ENCODE assay signal across 13 cellular contexts in the genomic region with DNA sequence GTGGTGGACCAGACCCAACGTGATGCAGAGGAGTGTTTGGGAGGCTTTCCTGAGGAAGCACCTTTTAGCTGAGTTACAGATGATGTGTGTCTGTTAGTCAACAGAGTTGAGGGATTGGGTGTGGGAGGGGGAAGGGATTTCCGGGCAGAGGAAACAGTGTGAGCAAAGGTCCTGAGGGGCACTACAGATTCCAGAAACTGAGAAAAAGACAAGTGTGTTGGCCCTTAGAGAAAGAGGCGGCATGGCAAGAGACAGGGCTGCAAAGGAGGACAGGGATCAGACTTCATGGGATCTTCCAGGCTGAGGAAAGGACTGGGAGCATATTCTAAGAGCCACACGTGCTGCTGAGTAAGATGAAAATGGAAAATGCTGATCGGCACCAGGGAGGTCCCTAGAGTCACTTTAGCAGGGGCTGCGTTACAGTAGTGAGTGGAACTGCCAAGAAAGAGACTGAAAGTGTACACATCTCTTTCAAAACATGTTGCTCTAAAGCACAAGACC. TPM values are rescaled to one million over a fixed set of nuclear protein-coding genes. Genes with fewer than 3 reads are reported as not detected.
A peak's percentile ranks its signal among the peaks of the same experiment; 100 is the strongest.
DNase-seq lines count a peak whose midpoint lies in the region; ATAC-seq and TF ChIP-seq lines count a peak whose summit lies in the region.
"Had no signal": no experiment of that assay in that cellular context is flagged by ENCODE, and none has a peak within 500 bp of the region (broad histone marks: within the 10 kb centered on the region; RNA-seq: fewer than 3 reads in every experiment).

No MANE protein-coding gene starts in this region.

- no peak for TF ChIP-seq CTCF in GM23338 (conservative IDR thresholded peaks at IDR 0.05; ENCODE audit: low read depth in 2 of 2)
- no peak for TF ChIP-seq CTCF in OCI-LY7 (conservative IDR thresholded peaks at IDR 0.05; ENCODE audit: low read length)
- no peak for TF ChIP-seq CTCF in fibroblast of mammary gland (conservative IDR thresholded peaks at IDR 0.05; ENCODE audit: control insufficient read depth, insufficient read depth, low read depth, low read length)
- TF ChIP-seq CTCF in osteoblast (IDR thresholded peaks at IDR 0.05; ENCODE audit: extremely low read depth, low read depth, low read length), result no peak

- DNase-seq in GM23338 (ENCODE audit: low spot score), result no peak
- no peak for DNase-seq in OCI-LY7 (ENCODE audit: low spot score)
- DNase-seq in fibroblast of mammary gland (ENCODE audit: low read depth), result peak; percentile 56
- peak; percentile 66 for DNase-seq in osteoblast (ENCODE audit: insufficient read length, low spot score, missing footprints)
- DNase-seq in HT-29 (ENCODE audit: low spot score), result no peak
- no peak for DNase-seq in germinal center (ENCODE audit: low spot score)
- DNase-seq: activated CD4-positive, CD25-positive, alpha-beta regulatory T cell treated with anti-CD3 and anti-CD28 coated beads, Interleukin-2, amount 50 U/mL, for 72 hours; stimulated activated CD4-positive, alpha-beta T cell treated with anti-CD3 and anti-CD28 coated beads, Interleukin-1b, Interleukin-23, amount 100 ng/mL, for 48 hours had no signal

- H2AFZ ChIP-seq in GM23338 (peak overlapping the region; percentile 90), OCI-LY7 (ENCODE audit: low read length) (peak overlapping the region; percentile 55; the same call in 1 of the 2 replicates), osteoblast (ENCODE audit: low read length) (peak overlapping the region; percentile 48)

- no peaks in the 10 kb centered on the region for H3K36me3 Mint-ChIP-seq in GM23338 (ENCODE audit: low read depth)
- H3K36me3 Mint-ChIP-seq: activated naive CD4-positive, alpha-beta T cell treated with anti-CD3 and anti-CD28 coated beads, Interleukin-2, amount 50 U/mL, for 24 hours had no signal

- intact Hi-C loops in OCI-LY7 (cut with micrococcal nuclease; ENCODE audit: unreplicated experiment), result no loop called here

- H3K4me3 ChIP-seq in GM23338 (no peak overlapping the region), OCI-LY7 (ENCODE audit: low read depth, low read length, poor library complexity, severe bottlenecking) (no peak overlapping the region), fibroblast of mammary gland (ENCODE audit: control insufficient read depth, low read depth, low read length) (no peak overlapping the region), osteoblast (ENCODE audit: insufficient read depth, low read length) (no peak overlapping the region)

- ATAC-seq in GM23338 (no peak), HG03159 (IDR thresholded peaks at IDR 0.05; ENCODE audit: unreplicated experiment) (no peak), GM21447 (IDR thresholded peaks at IDR 0.05; ENCODE audit: unreplicated experiment) (no peak)

- peaks cover 3% of the 10 kb centered on the region for H3K27me3 Mint-ChIP-seq in GM23338 (ENCODE audit: insufficient read depth, low read depth, poor library complexity)
- H3K27me3 Mint-ChIP-seq: activated naive CD4-positive, alpha-beta T cell treated with anti-CD3 and anti-CD28 coated beads, Interleukin-2, amount 50 U/mL, for 24 hours had no signal

- no peak overlapping the region for H3K27ac Mint-ChIP-seq in GM23338
- H3K27ac Mint-ChIP-seq: activated naive CD4-positive, alpha-beta T cell treated with anti-CD3 and anti-CD28 coated beads, Interleukin-2, amount 50 U/mL, for 24 hours had no signal

- CTCF ChIA-PET in OCI-LY7 (lab: Charles Lee; ENCODE audit: unreplicated experiment), result no interaction called here

- H3K79me2 ChIP-seq in GM23338 (replicated peaks; ENCODE audit: insufficient read depth) (no peaks in the 10 kb centered on the region), OCI-LY7 (ENCODE audit: insufficient read depth, low read depth, low read length) (no peaks in the 10 kb centered on the region), osteoblast (ENCODE audit: insufficient read depth, low read length) (no peaks in the 10 kb centered on the region)

- BruUV-seq in OCI-LY7 (replicated peaks; lab: Mats Ljungman, UMichigan), result no TSS peak

- no peaks in the 10 kb centered on the region; the same call in 2 of the 3 replicates for H3K4me1 Mint-ChIP-seq in GM23338

- H3K9me3 Mint-ChIP-seq in GM23338, result no peaks in the 10 kb centered on the region
- H3K9me3 Mint-ChIP-seq: activated naive CD4-positive, alpha-beta T cell treated with anti-CD3 and anti-CD28 coated beads, Interleukin-2, amount 50 U/mL, for 24 hours; neural crest cell had no signal

- H3K9me3 ChIP-seq in OCI-LY7 (ENCODE audit: low read length), result no peaks in the 10 kb centered on the region
- no peaks in the 10 kb centered on the region for H3K9me3 ChIP-seq in osteoblast (ENCODE audit: low read depth, low read length)

- H3K4me1 ChIP-seq in GM23338 (ENCODE audit: insufficient read depth) (no peaks in the 10 kb centered on the region), OCI-LY7 (ENCODE audit: insufficient read depth, low read length, poor library complexity, severe bottlenecking) (peaks cover 8% of the 10 kb centered on the region), osteoblast (ENCODE audit: insufficient read depth, low read length) (no peaks in the 10 kb centered on the region)

- no peak overlapping the region for H3K4me3 Mint-ChIP-seq in GM23338
- H3K4me3 Mint-ChIP-seq: activated naive CD4-positive, alpha-beta T cell treated with anti-CD3 and anti-CD28 coated beads, Interleukin-2, amount 50 U/mL, for 24 hours; neural crest cell had no signal

- no peaks in the 10 kb centered on the region for H3F3A ChIP-seq in GM23338 (replicated peaks; ENCODE audit: low read depth)

- POLR2A ChIA-PET in OCI-LY7 (lab: Charles Lee), result interaction anchor here (1.7 kb wide), 1 partner anchor 10 kb away, joined by 8 read pairs; no protein-coding TSS in a partner anchor

- H3K36me3 ChIP-seq in GM23338 (ENCODE audit: insufficient read depth) (no peaks in the 10 kb centered on the region), OCI-LY7 (ENCODE audit: insufficient read depth, low read length) (no peaks in the 10 kb centered on the region), osteoblast (ENCODE audit: insufficient read depth, low read length) (no peaks in the 10 kb centered on the region)

- no peaks in the 10 kb centered on the region for H4K20me1 ChIP-seq in GM23338 (replicated peaks; ENCODE audit: insufficient read depth)
- H4K20me1 ChIP-seq in OCI-LY7 (ENCODE audit: insufficient read depth, low read length), result no peaks in the 10 kb centered on the region
- no peaks in the 10 kb centered on the region for H4K20me1 ChIP-seq in osteoblast (ENCODE audit: insufficient read depth, low read length)

- H3K9me2 ChIP-seq in GM23338 (ENCODE audit: insufficient read depth) (no peaks in the 10 kb centered on the region), OCI-LY7 (ENCODE audit: insufficient read depth, low read length) (no peaks in the 10 kb centered on the region)

- H3K4me2 ChIP-seq in GM23338, result no peak overlapping the region
- peak overlapping the region; percentile 24; the same call in 1 of the 2 replicates for H3K4me2 ChIP-seq in OCI-LY7 (ENCODE audit: low read length)
- peak overlapping the region; percentile 54 for H3K4me2 ChIP-seq in osteoblast (ENCODE audit: insufficient read depth, low read length)

- H3K27me3 ChIP-seq in GM23338 (ENCODE audit: insufficient read depth) (no peaks in the 10 kb centered on the region), osteoblast (ENCODE audit: insufficient read depth, low read length) (no peaks in the 10 kb centered on the region)

- no peak overlapping the region for H3K27ac ChIP-seq in GM23338 (ENCODE audit: low read depth)
- no peak overlapping the region for H3K27ac ChIP-seq in OCI-LY7 (ENCODE audit: low read depth, low read length, poor library complexity, severe bottlenecking)
- no peak overlapping the region for H3K27ac ChIP-seq in osteoblast (ENCODE audit: low read depth, low read length)
- H3K27ac ChIP-seq: RWPE1 had no signal

TF ChIP-seq in GM23338, 12 proteins besides CTCF, POLR2A, EP300 and RAD21 (continues in another document):
- TF ChIP-seq, protein P1, sequence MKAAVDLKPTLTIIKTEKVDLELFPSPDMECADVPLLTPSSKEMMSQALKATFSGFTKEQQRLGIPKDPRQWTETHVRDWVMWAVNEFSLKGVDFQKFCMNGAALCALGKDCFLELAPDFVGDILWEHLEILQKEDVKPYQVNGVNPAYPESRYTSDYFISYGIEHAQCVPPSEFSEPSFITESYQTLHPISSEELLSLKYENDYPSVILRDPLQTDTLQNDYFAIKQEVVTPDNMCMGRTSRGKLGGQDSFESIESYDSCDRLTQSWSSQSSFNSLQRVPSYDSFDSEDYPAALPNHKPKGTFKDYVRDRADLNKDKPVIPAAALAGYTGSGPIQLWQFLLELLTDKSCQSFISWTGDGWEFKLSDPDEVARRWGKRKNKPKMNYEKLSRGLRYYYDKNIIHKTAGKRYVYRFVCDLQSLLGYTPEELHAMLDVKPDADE (IDR thresholded peaks at IDR 0.05), result no peak
- TF ChIP-seq EZH2phosphoT487 (IDR thresholded peaks at IDR 0.05; ENCODE audit: unreplicated experiment) (no peak), JUNB (IDR thresholded peaks at IDR 0.05; ENCODE audit: unreplicated experiment) (no peak), POLR2AphosphoS5 (IDR thresholded peaks at IDR 0.05; ENCODE audit: low read depth) (no peak), NANOG (IDR thresholded peaks at IDR 0.05; ENCODE audit: borderline replicate concordance) (no peak)

RNA-seq across cellular contexts. Expression of a gene that starts 9.4 kb away (rescaled TPM):
- total RNA-seq in GM23338 (2014; rRNA removed; shearing (Covaris generic)), result 6.5 and 11.6 TPM in 2 replicates
- polyA plus RNA-seq in GM23338 (2016; fragmentation: Nextera tagmentation; extraction: Ambion mirVana), result 4.6 and 5.6 TPM in 2 replicates
- 6.1 and 11.3 TPM in 2 replicates for total RNA-seq in OCI-LY7 (2014; rRNA removed; shearing (Covaris generic))
- total RNA-seq in OCI-LY7 (2022) (14.0 and 15.3 TPM in 2 replicates), osteoblast (0.29 and 0.36 TPM in 2 replicates)
- total RNA-seq in HT-29 (2014; rRNA removed; shearing (Covaris generic)), result 9.4 and 17.4 TPM in 2 replicates

RNA-seq across cellular contexts. Expression of a gene that starts 22.9 kb away (rescaled TPM):
- 6.3 and 9.5 TPM in 2 replicates for total RNA-seq in GM23338 (2014; rRNA removed; shearing (Covaris generic))
- polyA plus RNA-seq in GM23338 (2016; fragmentation: Nextera tagmentation; extraction: Ambion mirVana), result 2.9 and 5.1 TPM in 2 replicates
- 0.09 and 0.13 TPM in 2 replicates for total RNA-seq in OCI-LY7 (2014; rRNA removed; shearing (Covaris generic))
- total RNA-seq in OCI-LY7 (2022) (0.19 TPM in 1 of 2 replicates, not detected in the other), osteoblast (16.3 and 24.5 TPM in 2 replicates)
- 1.5 and 1.8 TPM in 2 replicates for total RNA-seq in HT-29 (2014; rRNA removed; shearing (Covaris generic))

RNA-seq across cellular contexts. Expression of a gene that starts 50.7 kb away (rescaled TPM):
- 102 and 106 TPM in 2 replicates for total RNA-seq in GM23338 (2014; rRNA removed; shearing (Covaris generic))
- polyA plus RNA-seq in GM23338 (2016; fragmentation: Nextera tagmentation; extraction: Ambion mirVana), result 11.2 TPM in 2 replicates
- 70.2 and 74.4 TPM in 2 replicates for total RNA-seq in OCI-LY7 (2014; rRNA removed; shearing (Covaris generic))
- 95.1 and 95.7 TPM in 2 replicates for total RNA-seq in OCI-LY7 (2022)
- total RNA-seq in osteoblast, result 69.8 and 72.5 TPM in 2 replicates
- 31.9 and 35.2 TPM in 2 replicates for total RNA-seq in HT-29 (2014; rRNA removed; shearing (Covaris generic))

RNA-seq across cellular contexts. Expression of a gene that starts 56.5 kb away (rescaled TPM):
- 0.31 TPM in 1 of 2 replicates, not detected in the other for total RNA-seq in GM23338 (2014; rRNA removed; shearing (Covaris generic))
- 0.06 and 0.09 TPM in 2 replicates for polyA plus RNA-seq in GM23338 (2016; fragmentation: Nextera tagmentation; extraction: Ambion mirVana)
- total RNA-seq in OCI-LY7 (2014; rRNA removed; shearing (Covaris generic)), result 0.35 and 0.51 TPM in 2 replicates
- total RNA-seq in OCI-LY7 (2022), result 0.74 and 0.76 TPM in 2 replicates
- total RNA-seq in osteoblast, result not detected in 2 replicates
- total RNA-seq in HT-29 (2014; rRNA removed; shearing (Covaris generic)), result not detected in 2 replicates
- total RNA-seq: neural crest cell had no signal

Comparison
In these comparisons a context has a peak if more than half of its experiments do, and no peak if none do; other contexts are left out.
1. DNase-seq: peak in fibroblast of mammary gland (single experiment) and osteoblast (single experiment); none in GM23338 (single experiment), OCI-LY7 (single experiment), HT-29 (single experiment) and germinal center (single experiment).
2. Peak in every context shown above with its lines, with median percentiles within 50 percentile points of each other: H2AFZ ChIP-seq.